16 cellular contexts compared by ENCODE assay signal in the genomic region with DNA sequence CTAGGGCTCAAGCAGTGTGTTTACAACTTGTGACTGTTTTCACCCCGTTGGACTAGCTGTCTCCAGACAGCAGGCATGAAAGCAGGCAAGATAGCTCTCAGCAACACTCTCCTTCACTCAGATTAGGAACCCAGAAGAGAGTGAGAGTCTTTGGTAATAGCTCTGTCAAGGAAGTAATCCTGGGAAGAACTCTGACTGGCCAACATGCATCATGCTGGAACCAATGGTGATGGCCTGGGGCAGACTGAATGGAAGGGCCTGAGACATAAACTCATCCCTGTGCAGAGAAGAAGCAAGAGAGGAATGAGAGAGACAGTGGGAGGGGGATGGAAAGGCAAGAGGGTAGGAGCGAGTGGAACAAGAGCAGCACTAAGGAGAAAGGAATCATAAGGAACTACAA. TPM values are rescaled to one million over a fixed set of nuclear protein-coding genes. Genes with fewer than 3 reads are reported as not detected.
DNase-seq lines count a peak whose midpoint lies in the region; ATAC-seq, FAIRE-seq and TF ChIP-seq lines count a peak whose summit lies in the region.
"Had no signal": no experiment of that assay in that cellular context is flagged by ENCODE, and none has a peak within 500 bp of the region (broad histone marks: within the 10 kb centered on the region; RNA-seq: fewer than 3 reads in every experiment).

No MANE protein-coding gene starts in this region.

- DNase-seq in M059J (ENCODE audit: low read depth) (peak; percentile 70), progenitor cell of endocrine pancreas (ENCODE audit: low spot score, unreplicated experiment) (no peak), posterior cingulate gyrus (no peak), SIG-M5 treated with dmso at 0.1 percent for 504 hours (lab: John Stamatoyannopoulos, UW; ENCODE audit: unreplicated experiment) (no peak), GM19239 (ENCODE audit: insufficient read length, low spot score) (no peak)
- DNase-seq in effector memory CD4-positive, alpha-beta T cell: no peak
- DNase-seq: activated naive CD8-positive, alpha-beta T cell treated with anti-CD3 and anti-CD28 coated beads, Interleukin-2, amount 10 ng/mL, durations not matched to agents 7 days and 5 days; CD8-positive, alpha-beta memory T cell; dermis blood vessel endothelial cell; NCI-H1930; ovary had no signal

- peaks cover 26% of the 10 kb centered on the region for H3K9me3 Mint-ChIP-seq in dendritic cell treated with granulocyte-macrophage colony-stimulating factor and Interleukin-4, amounts not matched to agents 40 ng/mL and 50 ng/mL, for 4 days
- H3K9me3 Mint-ChIP-seq in progenitor cell of endocrine pancreas (ENCODE audit: low read depth): peaks cover 11% of the 10 kb centered on the region
- H3K9me3 Mint-ChIP-seq: activated naive CD8-positive, alpha-beta T cell treated with anti-CD3 and anti-CD28 coated beads, Interleukin-2, amount 10 ng/mL, durations not matched to agents 7 days and 5 days; CD8-positive, alpha-beta memory T cell had no signal

- ATAC-seq in GM18511 (IDR thresholded peaks at IDR 0.05; ENCODE audit: unreplicated experiment): peak; percentile 11
- ATAC-seq: stimulated activated memory B cell treated with anti-CD40 and anti-IgM and Interleukin-4, amounts not matched to agents 10 μg/mL and 1 μg/mL and 100 μg/mL, for 72 hours had no signal

- no peaks in the 10 kb centered on the region for H3K27me3 Mint-ChIP-seq in dendritic cell treated with granulocyte-macrophage colony-stimulating factor and Interleukin-4, amounts not matched to agents 40 ng/mL and 50 ng/mL, for 4 days
- H3K27me3 Mint-ChIP-seq in progenitor cell of endocrine pancreas: no peaks in the 10 kb centered on the region
- H3K27me3 Mint-ChIP-seq: stimulated activated memory B cell treated with anti-CD40 and anti-IgM and Interleukin-4, amounts not matched to agents 10 μg/mL and 1 μg/mL and 100 μg/mL, for 72 hours had no signal

- FAIRE-seq in GM19239 (lab: Jason Lieb, UNC): no peak

- intact Hi-C loops in dendritic cell treated with granulocyte-macrophage colony-stimulating factor and Interleukin-4, amounts not matched to agents 40 ng/mL and 50 ng/mL, for 4 days (cut with micrococcal nuclease): no loop called here
- intact Hi-C loops in posterior cingulate gyrus (cut with DNase I): no loop called here

- no peak overlapping the region for H3K4me3 Mint-ChIP-seq in dendritic cell treated with granulocyte-macrophage colony-stimulating factor and Interleukin-4, amounts not matched to agents 40 ng/mL and 50 ng/mL, for 4 days
- no peak overlapping the region for H3K4me3 Mint-ChIP-seq in progenitor cell of endocrine pancreas (ENCODE audit: low read depth)
- H3K4me3 Mint-ChIP-seq: activated naive CD8-positive, alpha-beta T cell treated with anti-CD3 and anti-CD28 coated beads, Interleukin-2, amount 10 ng/mL, durations not matched to agents 7 days and 5 days; CD8-positive, alpha-beta memory T cell; stimulated activated memory B cell treated with anti-CD40 and anti-IgM and Interleukin-4, amounts not matched to agents 10 μg/mL and 1 μg/mL and 100 μg/mL, for 72 hours had no signal

- H3K9me3 ChIP-seq in effector memory CD4-positive, alpha-beta T cell (ENCODE audit: control insufficient read depth, low read length): no peaks in the 10 kb centered on the region
- H3K9me3 ChIP-seq: HAP-1, ovary had no signal

- H3K36me3 Mint-ChIP-seq in dendritic cell treated with granulocyte-macrophage colony-stimulating factor and Interleukin-4, amounts not matched to agents 40 ng/mL and 50 ng/mL, for 4 days (ENCODE audit: low read depth): no peaks in the 10 kb centered on the region
- H3K36me3 Mint-ChIP-seq in progenitor cell of endocrine pancreas (ENCODE audit: insufficient read depth): peaks cover 5% of the 10 kb centered on the region
- H3K36me3 Mint-ChIP-seq: activated naive CD8-positive, alpha-beta T cell treated with anti-CD3 and anti-CD28 coated beads, Interleukin-2, amount 10 ng/mL, durations not matched to agents 7 days and 5 days; CD8-positive, alpha-beta memory T cell; stimulated activated memory B cell treated with anti-CD40 and anti-IgM and Interleukin-4, amounts not matched to agents 10 μg/mL and 1 μg/mL and 100 μg/mL, for 72 hours had no signal

- H3K27ac ChIP-seq in effector memory CD4-positive, alpha-beta T cell (ENCODE audit: insufficient read depth, low read length, poor library complexity, severe bottlenecking): no peak overlapping the region
- H3K27ac ChIP-seq: ovary had no signal

- peaks cover 14% of the 10 kb centered on the region for H3K4me1 Mint-ChIP-seq in dendritic cell treated with granulocyte-macrophage colony-stimulating factor and Interleukin-4, amounts not matched to agents 40 ng/mL and 50 ng/mL, for 4 days (ENCODE audit: low read depth)
- H3K4me1 Mint-ChIP-seq in progenitor cell of endocrine pancreas (ENCODE audit: low read depth): peaks cover 18% of the 10 kb centered on the region
- H3K4me1 Mint-ChIP-seq: activated naive CD8-positive, alpha-beta T cell treated with anti-CD3 and anti-CD28 coated beads, Interleukin-2, amount 10 ng/mL, durations not matched to agents 7 days and 5 days; CD8-positive, alpha-beta memory T cell; stimulated activated memory B cell treated with anti-CD40 and anti-IgM and Interleukin-4, amounts not matched to agents 10 μg/mL and 1 μg/mL and 100 μg/mL, for 72 hours had no signal

- no peaks in the 10 kb centered on the region for H3K36me3 ChIP-seq in effector memory CD4-positive, alpha-beta T cell (ENCODE audit: control insufficient read depth, insufficient read depth, low read length)
- H3K36me3 ChIP-seq: HAP-1, ovary had no signal

- no peak for TF ChIP-seq CTCF in progenitor cell of endocrine pancreas (IDR thresholded peaks at IDR 0.05; ENCODE audit: unreplicated experiment)

- no peak overlapping the region for H3K4me3 ChIP-seq in effector memory CD4-positive, alpha-beta T cell (ENCODE audit: insufficient read depth, low read depth, low read length, poor library complexity, severe bottlenecking)
- H3K4me3 ChIP-seq: HAP-1, ovary had no signal

- H3K27me3 ChIP-seq in effector memory CD4-positive, alpha-beta T cell (replicated peaks; ENCODE audit: control insufficient read depth, insufficient read depth, low read length, poor library complexity, severe bottlenecking): no peaks in the 10 kb centered on the region
- H3K27me3 ChIP-seq: ovary had no signal

- H3K27ac Mint-ChIP-seq in dendritic cell treated with granulocyte-macrophage colony-stimulating factor and Interleukin-4, amounts not matched to agents 40 ng/mL and 50 ng/mL, for 4 days: peak overlapping the region; percentile 63
- H3K27ac Mint-ChIP-seq in progenitor cell of endocrine pancreas: peak overlapping the region; percentile 20
- H3K27ac Mint-ChIP-seq: activated naive CD8-positive, alpha-beta T cell treated with anti-CD3 and anti-CD28 coated beads, Interleukin-2, amount 10 ng/mL, durations not matched to agents 7 days and 5 days; stimulated activated memory B cell treated with anti-CD40 and anti-IgM and Interleukin-4, amounts not matched to agents 10 μg/mL and 1 μg/mL and 100 μg/mL, for 72 hours had no signal

- no peaks in the 10 kb centered on the region for H3K4me1 ChIP-seq in effector memory CD4-positive, alpha-beta T cell (ENCODE audit: control insufficient read depth, insufficient read depth, low read length, poor library complexity, severe bottlenecking)
- H3K4me1 ChIP-seq: HAP-1 had no signal

RNA-seq across cellular contexts. Expression of gene AKR1D1, which starts 48.9 kb away (rescaled TPM):
- total RNA-seq in M059J (2014; rRNA removed; shearing (Covaris generic)): not detected in 2 replicates
- total RNA-seq in progenitor cell of endocrine pancreas: 3.4 and 5.4 TPM in 2 replicates
- total RNA-seq: activated naive CD8-positive, alpha-beta T cell treated with anti-CD3 and anti-CD28 coated beads, Interleukin-2, amount 10 ng/mL, durations not matched to agents 7 days and 5 days; CD8-positive, alpha-beta memory T cell; dermis blood vessel endothelial cell; ovary; T-helper 2 cell treated with Interferon-gamma antibody and Interleukin-4, amounts not matched to agents 100 ng/mL and 5 ng/mL, for 36 hours had no signal
